ENCODE assay signal across 23 cellular contexts in genomic region chr10:107747851-107748250, GRCh38.
DNase-seq lines count a peak whose midpoint lies in the region; ATAC-seq and TF ChIP-seq lines count a peak whose summit lies in the region.
"Had no signal": no experiment of that assay in that cellular context is flagged by ENCODE, and none has a peak within 500 bp of the region (broad histone marks: within the 10 kb centered on the region; RNA-seq: fewer than 3 reads in every experiment).

No MANE protein-coding gene starts in this region.

- dilution Hi-C loops in mammary epithelial cell (cut with HindIII; ENCODE audit: low sequenced_read_pairs) = no loop called here

- H3K4me1 ChIP-seq in mammary epithelial cell (ENCODE audit: insufficient read depth, low read length) (no peaks in the 10 kb centered on the region), breast epithelium (no peaks in the 10 kb centered on the region), RWPE2 (ENCODE audit: insufficient read depth, poor library complexity, severe bottlenecking) (no peaks in the 10 kb centered on the region)
- H3K4me1 ChIP-seq: A549; BE2C; BLaER1 treated with 17β-estradiol and CSF1 and Interleukin-3, amounts not matched to agents 10 nM and 100 nM had no signal

- no peak overlapping the region for H3K9ac ChIP-seq in mammary epithelial cell (ENCODE audit: insufficient read depth, low read length)
- H3K9ac ChIP-seq: BLaER1 treated with 17β-estradiol and CSF1 and Interleukin-3, amounts not matched to agents 10 nM and 100 nM; GM23248 had no signal

- H3K9me3 Mint-ChIP-seq in nephron progenitor cell = peaks cover 4% of the 10 kb centered on the region

- intact Hi-C loops in mammary epithelial cell (cut with micrococcal nuclease) (no loop called here), breast epithelium (cut with DNase I; ENCODE audit: low total_unique reads) (no loop called here)

- H3K27ac ChIP-seq in mammary epithelial cell (ENCODE audit: insufficient read depth, low read depth, low read length) = no peak overlapping the region
- no peak overlapping the region for H3K27ac ChIP-seq in breast epithelium
- no peak overlapping the region for H3K27ac ChIP-seq in RWPE2 (ENCODE audit: poor library complexity, severe bottlenecking)
- H3K27ac ChIP-seq: A549; BLaER1 treated with 17β-estradiol and CSF1 and Interleukin-3, amounts not matched to agents 10 nM and 100 nM; GM23248 had no signal

- H3K4me3 ChIP-seq in mammary epithelial cell (replicated peaks in 1 of 3; ENCODE audit: insufficient read depth in 1 of 3, low read depth in 2 of 3, low read length in 3 of 3) = no peak overlapping the region
- H3K4me3 ChIP-seq in breast epithelium = no peak overlapping the region
- no peak overlapping the region for H3K4me3 ChIP-seq in RWPE2 (ENCODE audit: severe bottlenecking)
- H3K4me3 ChIP-seq in retinal pigment epithelial cell (ENCODE audit: low read length) = no peak overlapping the region
- H3K4me3 ChIP-seq: A549; BLaER1 treated with 17β-estradiol and CSF1 and Interleukin-3, amounts not matched to agents 10 nM and 100 nM; GM23248 had no signal

- H3K4me1 Mint-ChIP-seq in nephron progenitor cell = no peaks in the 10 kb centered on the region
- H3K4me1 Mint-ChIP-seq: CD14-positive monocyte; CD8-positive, alpha-beta memory T cell had no signal

- ATAC-seq in RWPE2 (ENCODE audit: low read depth) = 0 out of 3 replicates have a peak, but pooled peaks have one; percentile 42
- no peak for ATAC-seq in GM18505 (IDR thresholded peaks at IDR 0.05; ENCODE audit: unreplicated experiment)
- ATAC-seq: A549 had no signal

- no peak overlapping the region for H3K4me3 Mint-ChIP-seq in nephron progenitor cell
- H3K4me3 Mint-ChIP-seq: CD14-positive monocyte; CD4-positive, alpha-beta T cell; CD8-positive, alpha-beta memory T cell had no signal

- H3K27me3 ChIP-seq in mammary epithelial cell (ENCODE audit: insufficient read depth, low read length) = no peaks in the 10 kb centered on the region
- no peaks in the 10 kb centered on the region for H3K27me3 ChIP-seq in breast epithelium
- no peaks in the 10 kb centered on the region for H3K27me3 ChIP-seq in RWPE2 (ENCODE audit: insufficient read depth, poor library complexity, severe bottlenecking)
- H3K27me3 ChIP-seq: BE2C; BLaER1 treated with 17β-estradiol and CSF1 and Interleukin-3, amounts not matched to agents 10 nM and 100 nM had no signal

- no peaks in the 10 kb centered on the region for H3K27me3 Mint-ChIP-seq in nephron progenitor cell (ENCODE audit: low read depth, poor library complexity)
- H3K27me3 Mint-ChIP-seq: CD4-positive, alpha-beta T cell; CD8-positive, alpha-beta memory T cell had no signal

- DNase-seq in mammary epithelial cell (peak; percentile 39), breast epithelium (ENCODE audit: low spot score in 2 of 2) (no peak), RWPE2 (ENCODE audit: low spot score) (no peak), kidney glomerular epithelial cell (lab: John Stamatoyannopoulos, UW) (peak; percentile 61), retinal pigment epithelial cell (ENCODE audit: low read depth) (peak; percentile 44), nephron progenitor cell (no peak), NCI-H526 (lab: John Stamatoyannopoulos, UW) (no peak)
- DNase-seq: 8988T; ACHN; AML-193; BE2C; CD4-positive, alpha-beta T cell; CD8-positive, alpha-beta memory T cell; DMS79; EL; GF-D8; GM23248; H7; HCEC 1CT had no signal

- no TSS peak for BruUV-seq in mammary epithelial cell (replicated peaks; lab: Mats Ljungman, UMichigan)

- H3K4me2 ChIP-seq in mammary epithelial cell (ENCODE audit: insufficient read depth, low read depth, low read length) = no peak overlapping the region
- H3K4me2 ChIP-seq: A549; BLaER1 treated with 17β-estradiol and CSF1 and Interleukin-3, amounts not matched to agents 10 nM and 100 nM had no signal

- H3K9me3 ChIP-seq in mammary epithelial cell (replicated peaks; ENCODE audit: insufficient read depth, low read length) = peaks cover 2% of the 10 kb centered on the region
- H3K9me3 ChIP-seq in breast epithelium = no peaks in the 10 kb centered on the region
- H3K9me3 ChIP-seq in RWPE2 (ENCODE audit: severe bottlenecking) = no peaks in the 10 kb centered on the region
- H3K9me3 ChIP-seq: A549; BE2C; BLaER1 treated with 17β-estradiol and CSF1 and Interleukin-3, amounts not matched to agents 10 nM and 100 nM had no signal

- in situ Hi-C loops in mammary epithelial cell (cut with MboI; ENCODE audit: low sequenced_read_pairs in 2 of 2) = no loop called here

- TF ChIP-seq CTCF in mammary epithelial cell (conservative IDR thresholded peaks at IDR 0.05 in 1 of 2, IDR thresholded peaks at IDR 0.05 in 1 of 2; ENCODE audit: extremely low read depth in 1 of 2, insufficient read depth in 1 of 2, low read depth in 1 of 2, low read length in 2 of 2) (no peak), breast epithelium (IDR thresholded peaks at IDR 0.05) (no peak), RWPE2 (IDR thresholded peaks at IDR 0.05; ENCODE audit: poor library complexity, severe bottlenecking) (no peak), retinal pigment epithelial cell (conservative IDR thresholded peaks at IDR 0.05; ENCODE audit: low read depth, low read length) (no peak), nephron progenitor cell (IDR thresholded peaks at IDR 0.05) (no peak)

- no peaks in the 10 kb centered on the region for H3K36me3 ChIP-seq in mammary epithelial cell (ENCODE audit: insufficient read depth, low read length)
- H3K36me3 ChIP-seq in breast epithelium = no peaks in the 10 kb centered on the region
- no peaks in the 10 kb centered on the region for H3K36me3 ChIP-seq in RWPE2 (ENCODE audit: low read depth)
- H3K36me3 ChIP-seq: BE2C; BLaER1 treated with 17β-estradiol and CSF1 and Interleukin-3, amounts not matched to agents 10 nM and 100 nM had no signal

- H3K36me3 Mint-ChIP-seq in nephron progenitor cell (ENCODE audit: low read depth) = no peaks in the 10 kb centered on the region
- H3K36me3 Mint-ChIP-seq: CD8-positive, alpha-beta memory T cell had no signal

- no peaks in the 10 kb centered on the region for H3K79me2 ChIP-seq in mammary epithelial cell (ENCODE audit: insufficient read depth, low read length)

- no peak overlapping the region for H2AFZ ChIP-seq in mammary epithelial cell (ENCODE audit: low read depth, low read length)
- H2AFZ ChIP-seq: GM23248 had no signal

- TF ChIP-seq POLR2A in breast epithelium (IDR thresholded peaks at IDR 0.05) = no peak
- no peak for TF ChIP-seq POLR2A in GM18505 (IDR thresholded peaks at IDR 0.05; ENCODE audit: borderline replicate concordance, extremely low read depth, insufficient read depth, insufficient read length)

- CTCF ChIA-PET in mammary epithelial cell (lab: Charles Lee; ENCODE audit: low non-redundant PET) = no interaction called here

- no peaks in the 10 kb centered on the region for H4K20me1 ChIP-seq in mammary epithelial cell (ENCODE audit: insufficient read depth, low read length)
- H4K20me1 ChIP-seq: BLaER1 treated with 17β-estradiol and CSF1 and Interleukin-3, amounts not matched to agents 10 nM and 100 nM had no signal

- no peak overlapping the region for H3K27ac Mint-ChIP-seq in nephron progenitor cell
- H3K27ac Mint-ChIP-seq: CD14-positive monocyte; CD4-positive, alpha-beta T cell; CD8-positive, alpha-beta memory T cell had no signal

Comparison
In these comparisons a context has a peak if more than half of its experiments do, and no peak if none do; other contexts are left out.
1. DNase-seq: peak in mammary epithelial cell (single experiment), kidney glomerular epithelial cell (single experiment) and retinal pigment epithelial cell (single experiment); none in breast epithelium (0 of 2), RWPE2 (single experiment), nephron progenitor cell (single experiment) and NCI-H526 (0 of 2).